In genomic region chr2:68607837-68608236, GRCh38 we compare ENCODE assay signal across 4 cellular contexts. TPM values are rescaled to one million over a fixed set of nuclear protein-coding genes. Genes with fewer than 3 reads are reported as not detected.
"Had no signal": no experiment of that assay in that cellular context is flagged by ENCODE, and none has a peak within 500 bp of the region (broad histone marks: within the 10 kb centered on the region; RNA-seq: fewer than 3 reads in every experiment).

No MANE protein-coding gene starts in this region.

- ATAC-seq: GM12878 had no signal

- DNase-seq: GDM1, GF-D8 had no signal

RNA-seq across cellular contexts. Expression of gene PROKR1, which starts 35.5 kb away (rescaled TPM):
- total RNA-seq: G401, GM12878 had no signal
